10 cellular contexts compared by ENCODE assay signal in genomic region chr19:6752257-6753177, GRCh38. TPM values are rescaled to one million over a fixed set of nuclear protein-coding genes. Genes with fewer than 3 reads are reported as not detected.
DNase-seq lines count a peak whose midpoint lies in the region; ATAC-seq, FAIRE-seq and TF ChIP-seq lines count a peak whose summit lies in the region.
"Had no signal": no experiment of that assay in that cellular context is flagged by ENCODE, and none has a peak within 500 bp of the region (broad histone marks: within the 10 kb centered on the region; RNA-seq: fewer than 3 reads in every experiment).

No MANE protein-coding gene starts in this region.

- no peaks in the 10 kb centered on the region for H3K9me3 ChIP-seq in SK-N-MC (ENCODE audit: low read depth, low read length)
- H3K9me3 ChIP-seq in gastroesophageal sphincter: no peaks in the 10 kb centered on the region
- H3K9me3 ChIP-seq in psoas muscle: no peaks in the 10 kb centered on the region
- H3K9me3 ChIP-seq: prostate gland had no signal

- no peak for TF ChIP-seq POLR2A in gastroesophageal sphincter (IDR thresholded peaks at IDR 0.05)

- no peak for TF ChIP-seq CTCF in gastroesophageal sphincter (IDR thresholded peaks at IDR 0.05)
- no peak for TF ChIP-seq CTCF in psoas muscle (IDR thresholded peaks at IDR 0.05)

- H3K27me3 ChIP-seq in gastroesophageal sphincter: no peaks in the 10 kb centered on the region
- no peaks in the 10 kb centered on the region for H3K27me3 ChIP-seq in psoas muscle (ENCODE audit: insufficient read depth in 3 of 3, low read length in 2 of 3)

- H3K27ac ChIP-seq in SK-N-MC: no peak overlapping the region
- H3K27ac ChIP-seq in gastroesophageal sphincter: peak overlapping the region in 3 of 4 donors; percentile 78 to 79 (median 78)
- peak overlapping the region; percentile 62 for H3K27ac ChIP-seq in psoas muscle
- H3K27ac ChIP-seq: prostate gland had no signal

- H3K4me1 ChIP-seq in gastroesophageal sphincter (peaks cover 0 to 17% (median 9%) of the 10 kb centered on the region in 3 donors), psoas muscle (peaks cover 12% of the 10 kb centered on the region)
- H3K4me1 ChIP-seq: prostate gland had no signal

- DNase-seq in SK-N-MC (ENCODE audit: low read depth, low spot score) (no peak), psoas muscle (no peak), OCI-M1 (lab: John Stamatoyannopoulos, UW) (no peak), NCI-H2227 (lab: John Stamatoyannopoulos, UW; ENCODE audit: unreplicated experiment) (no peak), NCI-H187 (lab: John Stamatoyannopoulos, UW) (no peak)
- no peak for DNase-seq in NK-92 treated with Interleukin-12 subunit alpha and Interleukin-12 subunit beta, amount 100 ng/mL, for 24 hours (lab: John Stamatoyannopoulos, UW)

- peak overlapping the region; percentile 98 for H3K4me3 ChIP-seq in SK-N-MC
- H3K4me3 ChIP-seq in gastroesophageal sphincter: peak overlapping the region in 1 of 2 donors; percentile 46
- H3K4me3 ChIP-seq in psoas muscle: peak overlapping the region; percentile 47

- FAIRE-seq in G401.6 (lab: Jason Lieb, UNC): peak; percentile 65

- ATAC-seq in gastroesophageal sphincter: no peak
- peak; percentile 11 to 18 (median 16) for ATAC-seq in psoas muscle

- no peak for TF ChIP-seq EP300 in gastroesophageal sphincter (IDR thresholded peaks at IDR 0.05)

- peak overlapping the region; percentile 51 for H3K9ac ChIP-seq in SK-N-MC (ENCODE audit: insufficient read length)

- WGBS in gastroesophageal sphincter (ENCODE audit: low coverage in 1 of 2), 2 donors: 20 to 71% methylated on average over 1 to 4 of the region's 50 CpGs
- 59 to 66% (median 63%) methylated on average over 47 to 50 of the region's 50 CpGs for WGBS in psoas muscle, 3 donors

- intact Hi-C loops in psoas muscle (cut with DNase I): no loop called here

- H3K36me3 ChIP-seq in SK-N-MC (ENCODE audit: insufficient read depth, low read length) (peaks cover 17% of the 10 kb centered on the region), gastroesophageal sphincter (peaks cover 0 to 51% of the 10 kb centered on the region in 2 donors), psoas muscle (ENCODE audit: insufficient read depth in 1 of 2, low read depth in 1 of 2) (peaks cover 4 to 52% of the 10 kb centered on the region in 2 donors)

RNA-seq across cellular contexts. Expression of gene TRIP10, which starts 13.0 kb away (rescaled TPM):
- total RNA-seq in gastroesophageal sphincter: 100 to 1,000 TPM in 3 of 4 donors, 10 to 100 TPM in 1; 94.1 to 129 (median 104) TPM
- 100 to 1,000 TPM; 215 to 264 (median 223) TPM for total RNA-seq in psoas muscle
- 100 to 1,000 TPM; 104 to 297 (median 234) TPM for polyA plus RNA-seq in psoas muscle

RNA-seq across cellular contexts. Expression of gene SH2D3A, which starts 14.7 kb away (rescaled TPM):
- total RNA-seq in gastroesophageal sphincter: 1 to 10 TPM in 2 of 4 donors, under 1 TPM in 1, not detected in 1; 0.78 to 5.8 (median 1.7) TPM
- under 1 TPM in 1 of 4 donors, not detected in 3; 0.13 TPM for total RNA-seq in psoas muscle
- polyA plus RNA-seq in psoas muscle: under 1 TPM; 0.07 to 0.17 (median 0.10) TPM
- total RNA-seq: RPMI7951 had no signal

RNA-seq across cellular contexts. Expression of gene GPR108, which starts 15.1 kb away (rescaled TPM):
- total RNA-seq in gastroesophageal sphincter (10 to 100 TPM; 44.0 to 68.8 (median 60.1) TPM), psoas muscle (10 to 100 TPM; 12.5 to 27.8 (median 21.3) TPM)
- polyA plus RNA-seq in psoas muscle: 10 to 100 TPM; 19.3 to 25.7 (median 25.0) TPM

RNA-seq across cellular contexts. Expression of gene VAV1, which starts 20.0 kb away (rescaled TPM):
- total RNA-seq in gastroesophageal sphincter (1 to 10 TPM; 2.3 to 7.8 (median 5.7) TPM), psoas muscle (1 to 10 TPM; 1.1 to 1.8 (median 1.7) TPM)
- under 1 TPM; 0.20 to 0.39 (median 0.38) TPM for polyA plus RNA-seq in psoas muscle

RNA-seq across cellular contexts. Expression of gene C3, which starts 32.1 kb away (rescaled TPM):
- total RNA-seq in gastroesophageal sphincter: 100 to 1,000 TPM; 246 to 757 (median 594) TPM
- total RNA-seq in psoas muscle: 100 to 1,000 TPM in 2 of 4 donors, 10 to 100 TPM in 2; 78.6 to 120 (median 94.9) TPM
- 10 to 100 TPM; 37.7 to 88.8 (median 72.7) TPM for polyA plus RNA-seq in psoas muscle
